1 cellular context compared by ENCODE assay signal in genomic region chr3:128075516-128076464, GRCh38.
TF ChIP-seq lines count a peak whose summit lies in the region.

No MANE protein-coding gene starts in this region.

TF ChIP-seq in K562, 482 proteins besides CTCF, POLR2A, EP300 and RAD21 (continued from another document and continues in another):
- TF ChIP-seq MGA (IDR thresholded peaks at IDR 0.05) (0 out of 2 replicates have a peak, but pooled peaks have one; percentile 42), SREBF2 (CRISPR knock-in tag; IDR thresholded peaks at IDR 0.05) (no peak), HMGN3 (IDR thresholded peaks at IDR 0.05; ENCODE audit: borderline replicate concordance, extremely low read depth, insufficient read length, low read depth, low read length) (peak; percentile 33), ESRRB (CRISPR knock-in tag; IDR thresholded peaks at IDR 0.05; ENCODE audit: borderline replicate concordance) (no peak), CHAMP1 (IDR thresholded peaks at IDR 0.05) (no peak), BRF2 (IDR thresholded peaks at IDR 0.05; ENCODE audit: borderline replicate concordance, insufficient read depth, insufficient read length) (no peak), SP1 (CRISPR knock-in tag; IDR thresholded peaks at IDR 0.05) (peak; percentile 95), FOXJ3 (CRISPR knock-in tag; IDR thresholded peaks at IDR 0.05) (no peak), UBTF (IDR thresholded peaks at IDR 0.05; ENCODE audit: borderline replicate concordance in 1 of 2, low read depth in 2 of 2, low read length in 2 of 2) (0 out of 4 replicates have a peak, but pooled peaks of 1 of the 2 experiments have one; percentile 35), CTBP1 (IDR thresholded peaks at IDR 0.05; ENCODE audit: borderline replicate concordance) (peak; percentile 84), HNRNPLL (IDR thresholded peaks at IDR 0.05; ENCODE audit: low read depth, low read length, poor library complexity, severe bottlenecking) (peak; percentile 38), KDM2B (CRISPR knock-in tag; IDR thresholded peaks at IDR 0.05) (no peak), CREM (IDR thresholded peaks at IDR 0.05; ENCODE audit: low read depth) (peak; percentile 85), CHD4 (IDR thresholded peaks at IDR 0.05; ENCODE audit: insufficient read depth, insufficient replicate concordance, low read depth, low read length, poor library complexity, severe bottlenecking) (no peak), PTBP1 (IDR thresholded peaks at IDR 0.05; ENCODE audit: low read depth, low read length) (no peak), CREB1 (IDR thresholded peaks at IDR 0.05) (peak; percentile 74), CREB1 (CRISPR knock-in tag; IDR thresholded peaks at IDR 0.05) (peak; percentile 72; the same call in 1 of the 2 replicates), MIER1 (IDR thresholded peaks at IDR 0.05; ENCODE audit: low read depth) (no peak), HNRNPL (IDR thresholded peaks at IDR 0.05; ENCODE audit: low read depth, low read length) (no peak), E2F6 (IDR thresholded peaks at IDR 0.05; ENCODE audit: borderline replicate concordance in 1 of 2, extremely low read depth in 1 of 2, insufficient read depth in 1 of 2, insufficient read length in 1 of 2, low read depth in 1 of 2, low read length in 1 of 2, poor library complexity in 1 of 2, severe bottlenecking in 1 of 2) (peak; percentile 75 to 86), PCBP2 (IDR thresholded peaks at IDR 0.05; ENCODE audit: low read depth, low read length, poor library complexity, severe bottlenecking) (no peak), ZNF586 (CRISPR knock-in tag; conservative IDR thresholded peaks at IDR 0.05) (no peak), GABPB1 (CRISPR knock-in tag; IDR thresholded peaks at IDR 0.05) (0 out of 2 replicates have a peak, but pooled peaks have one; percentile 38), CCNT2 (IDR thresholded peaks at IDR 0.05; ENCODE audit: borderline replicate concordance, extremely low read depth, insufficient read length, low read depth, low read length) (peak; percentile 81), SIN3A (IDR thresholded peaks at IDR 0.05; ENCODE audit: borderline replicate concordance in 2 of 2, control insufficient read depth in 1 of 2, low read depth in 2 of 2, low read length in 2 of 2) (0 out of 4 replicates have a peak, but pooled peaks of 1 of the 2 experiments have one; percentile 42), ILF3 (IDR thresholded peaks at IDR 0.05; ENCODE audit: borderline replicate concordance) (no peak), ZBTB7A (IDR thresholded peaks at IDR 0.05; ENCODE audit: borderline replicate concordance, control insufficient read depth, low read depth, low read length) (peak; percentile 49; the same call in 1 of the 2 replicates), ZNF592 (IDR thresholded peaks at IDR 0.05) (0 out of 2 replicates have a peak, but pooled peaks have one; percentile 20), SMAD4 (CRISPR knock-in tag; conservative IDR thresholded peaks at IDR 0.05) (0 out of 2 replicates have a peak, but pooled peaks have one; percentile 24), ZBTB12 (CRISPR knock-in tag; IDR thresholded peaks at IDR 0.05) (no peak)
